In genomic region chr7:159084069-159084801, GRCh38 we compare ENCODE assay signal across 25 cellular contexts.
DNase-seq lines count a peak whose midpoint lies in the region; ATAC-seq and TF ChIP-seq lines count a peak whose summit lies in the region.
"Had no signal": no experiment of that assay in that cellular context is flagged by ENCODE, and none has a peak within 500 bp of the region (broad histone marks: within the 10 kb centered on the region; RNA-seq: fewer than 3 reads in every experiment).

No MANE protein-coding gene starts in this region.

- H3K27me3 Mint-ChIP-seq in natural killer cell (ENCODE audit: low read depth in 2 of 2) = peaks cover under 1 to 11% of the 10 kb centered on the region in 2 donors
- H3K27me3 Mint-ChIP-seq in natural killer cell treated with Interleukin-12 subunit alpha and Interleukin-12 subunit beta and Interleukin-15 and Interleukin-18, amount 100 ng/mL, for 72 hours = peaks cover 0 to 11% of the 10 kb centered on the region in 2 donors
- H3K27me3 Mint-ChIP-seq in Calu3 (ENCODE audit: unreplicated experiment) = peaks cover 53% of the 10 kb centered on the region
- H3K27me3 Mint-ChIP-seq: activated naive CD8-positive, alpha-beta T cell; CD4-positive, alpha-beta T cell had no signal

- ATAC-seq in natural killer cell (no peak), left ventricle myocardium superior (peak; percentile 96)
- no peak for ATAC-seq in natural killer cell treated with Interleukin-12 subunit alpha and Interleukin-12 subunit beta and Interleukin-15 and Interleukin-18, amount 100 ng/mL, for 72 hours
- ATAC-seq: K562, SK-N-SH treated with all-trans-retinoic acid at 6 μM for 48 hours had no signal

- H3K4me3 Mint-ChIP-seq in natural killer cell (no peak overlapping the region), Calu3 (ENCODE audit: low read depth, unreplicated experiment) (no peak overlapping the region)
- H3K4me3 Mint-ChIP-seq in natural killer cell treated with Interleukin-12 subunit alpha and Interleukin-12 subunit beta and Interleukin-15 and Interleukin-18, amount 100 ng/mL, for 72 hours = no peak overlapping the region
- H3K4me3 Mint-ChIP-seq: activated naive CD8-positive, alpha-beta T cell; CD4-positive, alpha-beta T cell; T-helper 2 cell treated with Interferon-gamma antibody and Interleukin-4, amounts not matched to agents 5 μg/mL and 100 μg/mL, for 36 hours had no signal

- H3K9me3 Mint-ChIP-seq in natural killer cell = no peaks in the 10 kb centered on the region
- H3K9me3 Mint-ChIP-seq in natural killer cell treated with Interleukin-12 subunit alpha and Interleukin-12 subunit beta and Interleukin-15 and Interleukin-18, amount 100 ng/mL, for 72 hours = no peaks in the 10 kb centered on the region
- peaks cover 2% of the 10 kb centered on the region for H3K9me3 Mint-ChIP-seq in Calu3 (ENCODE audit: low read depth, unreplicated experiment)
- H3K9me3 Mint-ChIP-seq: CD4-positive, alpha-beta T cell had no signal

- intact Hi-C loops in natural killer cell (cut with micrococcal nuclease) = no loop called here
- intact Hi-C loops in left ventricle myocardium superior (cut with micrococcal nuclease) = no loop called here
- intact Hi-C loops in posterior vena cava (cut with DNase I) = no loop called here
- intact Hi-C loops in Calu3 (cut with micrococcal nuclease; ENCODE audit: unreplicated experiment) = no loop called here

- peaks cover 0 to 12% of the 10 kb centered on the region in 2 donors for H3K4me1 Mint-ChIP-seq in natural killer cell
- H3K4me1 Mint-ChIP-seq in natural killer cell treated with Interleukin-12 subunit alpha and Interleukin-12 subunit beta and Interleukin-15 and Interleukin-18, amount 100 ng/mL, for 72 hours (ENCODE audit: low read depth in 2 of 2) = no peaks in the 10 kb centered on the region
- H3K4me1 Mint-ChIP-seq in Calu3 (ENCODE audit: low read depth, unreplicated experiment) = no peaks in the 10 kb centered on the region

- TF ChIP-seq CTCF in natural killer cell (IDR thresholded peaks at IDR 0.05) (no peak), Calu3 (IDR thresholded peaks at IDR 0.05; ENCODE audit: unreplicated experiment) (no peak)

- BruUV-seq in Calu3 (replicated peaks; lab: Mats Ljungman, UMichigan) = no TSS peak

- DNase-seq in natural killer cell (peak; percentile 14), left ventricle myocardium superior (peak; percentile 82), posterior vena cava (ENCODE audit: low spot score) (peak; percentile 80), NCI-H345 (lab: John Stamatoyannopoulos, UW) (no peak), Calu3 (no peak), SKM-1 (lab: John Stamatoyannopoulos, UW; ENCODE audit: unreplicated experiment) (no peak), Kasumi-1 (lab: John Stamatoyannopoulos, UW) (no peak)
- no peak for DNase-seq in natural killer cell treated with Interleukin-12 subunit alpha and Interleukin-12 subunit beta and Interleukin-15 and Interleukin-18, amount 100 ng/mL, for 72 hours (ENCODE audit: low spot score)
- DNase-seq: activated CD4-positive, alpha-beta T cell treated with anti-CD3 and anti-CD28 coated beads, Interleukin-2, amount 50 U/mL, for 48 hours; activated T-cell treated with anti-CD3 and anti-CD28 coated beads for 4 hours; DMS153; foreskin fibroblast; HCEC 1CT; hippocampal formation; mammary epithelial cell; NCI-H1436; NCI-H510A treated with DMSO at 0.1 percent for 48 hours; stimulated activated CD4-positive, alpha-beta T cell treated with anti-CD3 and anti-CD28 coated beads, Interleukin-15, amount 100 ng/mL, for 24 hours; uterus; WERI-Rb-1 had no signal

- CTCF ChIA-PET in Calu3 (lab: Charles Lee) = no interaction called here

- no peaks in the 10 kb centered on the region for H3K36me3 Mint-ChIP-seq in natural killer cell
- no peaks in the 10 kb centered on the region for H3K36me3 Mint-ChIP-seq in natural killer cell treated with Interleukin-12 subunit alpha and Interleukin-12 subunit beta and Interleukin-15 and Interleukin-18, amount 100 ng/mL, for 72 hours
- H3K36me3 Mint-ChIP-seq in Calu3 (ENCODE audit: insufficient read depth, unreplicated experiment) = no peaks in the 10 kb centered on the region
- H3K36me3 Mint-ChIP-seq: activated naive CD8-positive, alpha-beta T cell had no signal

- H3K27ac Mint-ChIP-seq in natural killer cell = peak overlapping the region in 1 of 2 donors; percentile 27
- H3K27ac Mint-ChIP-seq in natural killer cell treated with Interleukin-12 subunit alpha and Interleukin-12 subunit beta and Interleukin-15 and Interleukin-18, amount 100 ng/mL, for 72 hours = no peak overlapping the region
- no peak overlapping the region for H3K27ac Mint-ChIP-seq in Calu3 (ENCODE audit: unreplicated experiment)
- H3K27ac Mint-ChIP-seq: activated naive CD8-positive, alpha-beta T cell; CD4-positive, alpha-beta T cell; T-helper 2 cell treated with Interferon-gamma antibody and Interleukin-4, amounts not matched to agents 5 μg/mL and 100 μg/mL, for 36 hours had no signal

Comparison
In these comparisons a context has a peak if more than half of its experiments do, and no peak if none do; other contexts are left out.
1. DNase-seq: peak in natural killer cell (single experiment), left ventricle myocardium superior (single experiment) and posterior vena cava (single experiment); none in natural killer cell treated with Interleukin-12 subunit alpha and Interleukin-12 subunit beta and Interleukin-15 and Interleukin-18, amount 100 ng/mL, for 72 hours (single experiment), NCI-H345 (single experiment), Calu3 (single experiment), SKM-1 (single experiment) and Kasumi-1 (0 of 2).